In genomic region chr1:47594627-47595026, GRCh38 we compare ENCODE assay signal across 18 cellular contexts.
A peak's percentile ranks its signal among the peaks of the same experiment; 100 is the strongest.
DNase-seq lines count a peak whose midpoint lies in the region; ATAC-seq and TF ChIP-seq lines count a peak whose summit lies in the region.
"Had no signal": no experiment of that assay in that cellular context is flagged by ENCODE, and none has a peak within 500 bp of the region (broad histone marks: within the 10 kb centered on the region; RNA-seq: fewer than 3 reads in every experiment).

No MANE protein-coding gene starts in this region.

- no peak overlapping the region for H3K27ac Mint-ChIP-seq in activated CD8-positive, alpha-beta T cell treated with anti-CD3 and anti-CD28 coated beads, Interleukin-2, amount 10 ng/mL, durations not matched to agents 7 days and 5 days
- H3K27ac Mint-ChIP-seq in activated CD8-positive, alpha-beta T cell treated with anti-CD3 and anti-CD28 coated beads for 36 hours, result no peak overlapping the region
- H3K27ac Mint-ChIP-seq: B cell; CD8-positive, alpha-beta T cell had no signal

- peak; percentile 5 for DNase-seq in activated CD8-positive, alpha-beta T cell treated with anti-CD3 and anti-CD28 coated beads, Interleukin-2, amount 10 ng/mL, durations not matched to agents 7 days and 5 days
- DNase-seq in activated CD8-positive, alpha-beta T cell treated with anti-CD3 and anti-CD28 coated beads for 36 hours, result no peak
- DNase-seq in Peyer's patch (peak in 2 of 3 donors; percentile 9 to 10), osteoblast (ENCODE audit: insufficient read length, low spot score, missing footprints) (peak; percentile 62), A172 (ENCODE audit: low spot score) (no peak), COLO668 (lab: John Stamatoyannopoulos, UW; ENCODE audit: unreplicated experiment) (no peak), GM10266 (ENCODE audit: extremely low spot score) (no peak)
- DNase-seq: 8988T, COR-L47, DMS 273 treated with DMSO at 0.1 percent for 48 hours, DMS53, DND-41, EL, GM23248 had no signal

- no peak overlapping the region for H3K4me3 ChIP-seq in Peyer's patch
- H3K4me3 ChIP-seq in osteoblast (ENCODE audit: insufficient read depth, low read length), result no peak overlapping the region
- H3K4me3 ChIP-seq: BLaER1 treated with 17β-estradiol and CSF1 and Interleukin-3, amounts not matched to agents 10 nM and 100 nM; GM23248; HAP-1 had no signal

- no peaks in the 10 kb centered on the region for H3K36me3 Mint-ChIP-seq in activated CD8-positive, alpha-beta T cell treated with anti-CD3 and anti-CD28 coated beads, Interleukin-2, amount 10 ng/mL, durations not matched to agents 7 days and 5 days (ENCODE audit: low read depth)
- no peaks in the 10 kb centered on the region for H3K36me3 Mint-ChIP-seq in activated CD8-positive, alpha-beta T cell treated with anti-CD3 and anti-CD28 coated beads for 36 hours (ENCODE audit: low read depth)
- H3K36me3 Mint-ChIP-seq: CD8-positive, alpha-beta T cell had no signal

- H4K20me1 ChIP-seq in osteoblast (ENCODE audit: insufficient read depth, low read length), result no peaks in the 10 kb centered on the region

- H3K9me3 ChIP-seq in Peyer's patch (no peaks in the 10 kb centered on the region), osteoblast (ENCODE audit: low read depth, low read length) (no peaks in the 10 kb centered on the region)
- H3K9me3 ChIP-seq: HAP-1 had no signal

- no peak overlapping the region for H3K4me2 ChIP-seq in osteoblast (ENCODE audit: insufficient read depth, low read length)

- TF ChIP-seq CTCF in activated CD8-positive, alpha-beta T cell treated with anti-CD3 and anti-CD28 coated beads for 36 hours (IDR thresholded peaks at IDR 0.05), result no peak
- no peak for TF ChIP-seq CTCF in Peyer's patch (IDR thresholded peaks at IDR 0.05)
- TF ChIP-seq CTCF in osteoblast (IDR thresholded peaks at IDR 0.05; ENCODE audit: extremely low read depth, low read depth, low read length), result no peak
- no peak for TF ChIP-seq CTCF in GM10266 (IDR thresholded peaks at IDR 0.05; ENCODE audit: control insufficient read depth, insufficient read depth, low read depth, missing control alignments)

- H3K79me2 ChIP-seq in osteoblast (ENCODE audit: insufficient read depth, low read length), result no peaks in the 10 kb centered on the region

- peaks cover 0 to 9% of the 10 kb centered on the region in 2 donors for H3K27me3 ChIP-seq in Peyer's patch
- no peaks in the 10 kb centered on the region for H3K27me3 ChIP-seq in osteoblast (ENCODE audit: insufficient read depth, low read length)

- no peak for TF ChIP-seq POLR2A in Peyer's patch (IDR thresholded peaks at IDR 0.05)

- H3K4me3 Mint-ChIP-seq in activated CD8-positive, alpha-beta T cell treated with anti-CD3 and anti-CD28 coated beads, Interleukin-2, amount 10 ng/mL, durations not matched to agents 7 days and 5 days, result no peak overlapping the region
- no peak overlapping the region for H3K4me3 Mint-ChIP-seq in activated CD8-positive, alpha-beta T cell treated with anti-CD3 and anti-CD28 coated beads for 36 hours
- H3K4me3 Mint-ChIP-seq: B cell; CD8-positive, alpha-beta T cell had no signal

- intact Hi-C loops in activated CD8-positive, alpha-beta T cell treated with anti-CD3 and anti-CD28 coated beads for 36 hours (cut with micrococcal nuclease), result no loop called here

- peaks cover 25% of the 10 kb centered on the region for H3K27me3 Mint-ChIP-seq in activated CD8-positive, alpha-beta T cell treated with anti-CD3 and anti-CD28 coated beads, Interleukin-2, amount 10 ng/mL, durations not matched to agents 7 days and 5 days (ENCODE audit: low read depth)
- H3K27me3 Mint-ChIP-seq in activated CD8-positive, alpha-beta T cell treated with anti-CD3 and anti-CD28 coated beads for 36 hours, result peaks cover 34% of the 10 kb centered on the region

- no peaks in the 10 kb centered on the region for H3K36me3 ChIP-seq in Peyer's patch
- H3K36me3 ChIP-seq in osteoblast (ENCODE audit: insufficient read depth, low read length), result no peaks in the 10 kb centered on the region
- H3K36me3 ChIP-seq: BLaER1 treated with 17β-estradiol and CSF1 and Interleukin-3, amounts not matched to agents 10 nM and 100 nM; HAP-1 had no signal

- H3K9me3 Mint-ChIP-seq in activated CD8-positive, alpha-beta T cell treated with anti-CD3 and anti-CD28 coated beads, Interleukin-2, amount 10 ng/mL, durations not matched to agents 7 days and 5 days (ENCODE audit: insufficient read depth), result no peaks in the 10 kb centered on the region
- H3K9me3 Mint-ChIP-seq in activated CD8-positive, alpha-beta T cell treated with anti-CD3 and anti-CD28 coated beads for 36 hours, result peaks cover 4% of the 10 kb centered on the region

- no peaks in the 10 kb centered on the region for H3K4me1 Mint-ChIP-seq in activated CD8-positive, alpha-beta T cell treated with anti-CD3 and anti-CD28 coated beads, Interleukin-2, amount 10 ng/mL, durations not matched to agents 7 days and 5 days (ENCODE audit: low read depth)
- H3K4me1 Mint-ChIP-seq in activated CD8-positive, alpha-beta T cell treated with anti-CD3 and anti-CD28 coated beads for 36 hours (ENCODE audit: low read depth), result no peaks in the 10 kb centered on the region

- ATAC-seq in activated CD8-positive, alpha-beta T cell treated with anti-CD3 and anti-CD28 coated beads, Interleukin-2, amount 10 ng/mL, durations not matched to agents 7 days and 5 days, result no peak
- ATAC-seq in activated CD8-positive, alpha-beta T cell treated with anti-CD3 and anti-CD28 coated beads for 36 hours, result no peak
- ATAC-seq: CD8-positive, alpha-beta T cell had no signal

- H3K27ac ChIP-seq in Peyer's patch (no peak overlapping the region), osteoblast (ENCODE audit: low read depth, low read length) (no peak overlapping the region)
- H3K27ac ChIP-seq: BLaER1 treated with 17β-estradiol and CSF1 and Interleukin-3, amounts not matched to agents 10 nM and 100 nM; GM23248 had no signal

- H2AFZ ChIP-seq in osteoblast (ENCODE audit: low read length), result no peak overlapping the region
- H2AFZ ChIP-seq: GM23248 had no signal

- CTCF ChIA-PET in activated CD8-positive, alpha-beta T cell treated with anti-CD3 and anti-CD28 coated beads, Interleukin-2, amount 10 ng/mL, durations not matched to agents 7 days and 5 days (lab: Charles Lee), result no interaction called here
- CTCF ChIA-PET in activated CD8-positive, alpha-beta T cell treated with anti-CD3 and anti-CD28 coated beads for 36 hours (lab: Charles Lee), result interaction anchor here (1.3 kb wide), 1 partner anchor 63 kb away, joined by 3 read pairs; no protein-coding TSS in a partner anchor

- POLR2A ChIA-PET in activated CD8-positive, alpha-beta T cell treated with anti-CD3 and anti-CD28 coated beads, Interleukin-2, amount 10 ng/mL, durations not matched to agents 7 days and 5 days (lab: Charles Lee), result interaction anchor here (0.7 kb wide), 1 partner anchor 12 kb away, joined by 3 read pairs; no protein-coding TSS in a partner anchor
- POLR2A ChIA-PET in activated CD8-positive, alpha-beta T cell treated with anti-CD3 and anti-CD28 coated beads for 36 hours (lab: Charles Lee), result interaction anchor here (0.7 kb wide), 1 partner anchor 180 kb away, joined by 3 read pairs; no protein-coding TSS in a partner anchor

- H3K4me1 ChIP-seq in Peyer's patch, result peaks cover 0 to 7% (median 0%) of the 10 kb centered on the region in 4 donors
- H3K4me1 ChIP-seq in osteoblast (ENCODE audit: insufficient read depth, low read length), result no peaks in the 10 kb centered on the region
- H3K4me1 ChIP-seq: HAP-1 had no signal

Comparison
In these comparisons a context has a peak if more than half of its experiments do, and no peak if none do; other contexts are left out.
1. DNase-seq: peak in activated CD8-positive, alpha-beta T cell treated with anti-CD3 and anti-CD28 coated beads, Interleukin-2, amount 10 ng/mL, durations not matched to agents 7 days and 5 days (single experiment), Peyer's patch (2 of 3) and osteoblast (single experiment); none in activated CD8-positive, alpha-beta T cell treated with anti-CD3 and anti-CD28 coated beads for 36 hours (single experiment), A172 (single experiment), COLO668 (single experiment) and GM10266 (single experiment).